ENCODE assay signal across 9 cellular contexts in the genomic region with DNA sequence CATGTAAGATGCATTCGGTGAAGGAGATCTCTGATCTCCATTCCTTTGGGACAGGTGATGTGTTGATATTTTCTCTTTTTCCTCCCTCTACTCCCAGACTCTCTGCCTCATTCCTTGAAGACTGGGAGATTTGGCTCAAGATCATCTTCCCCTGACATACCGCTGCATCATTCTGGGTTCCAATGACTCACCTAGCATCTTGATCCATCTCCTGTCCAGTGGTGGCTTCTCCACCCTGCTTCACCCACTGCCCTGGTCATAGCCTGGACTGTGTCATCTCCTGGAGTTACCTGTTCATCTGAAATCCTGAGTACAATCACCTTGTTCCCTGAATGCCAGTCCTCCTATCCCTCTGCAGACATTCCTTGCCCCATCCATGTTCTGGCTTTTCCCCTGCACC. TPM values are rescaled to one million over a fixed set of nuclear protein-coding genes. Genes with fewer than 3 reads are reported as not detected.
DNase-seq lines count a peak whose midpoint lies in the region; ATAC-seq and TF ChIP-seq lines count a peak whose summit lies in the region.
"Had no signal": no experiment of that assay in that cellular context is flagged by ENCODE, and none has a peak within 500 bp of the region (broad histone marks: within the 10 kb centered on the region; RNA-seq: fewer than 3 reads in every experiment).

No MANE protein-coding gene starts in this region.

- H3K4me3 ChIP-seq in IMR-90 (ENCODE audit: insufficient read depth, low read depth, low read length), result no peak overlapping the region
- H3K4me3 ChIP-seq in lung, result no peak overlapping the region
- no peak overlapping the region for H3K4me3 ChIP-seq in testis

- H2BK5ac ChIP-seq in IMR-90 (ENCODE audit: low read depth, low read length, poor library complexity, severe bottlenecking), result peak overlapping the region; percentile 72

- H3K9ac ChIP-seq in IMR-90 (ENCODE audit: low read depth, low read length), result no peak overlapping the region

- H4K91ac ChIP-seq in IMR-90 (ENCODE audit: insufficient read depth, low read depth, low read length), result peak overlapping the region; percentile 73

- no peak for TF ChIP-seq RAD21 in IMR-90 (IDR thresholded peaks at IDR 0.05; ENCODE audit: low read length)

- peaks cover 30% of the 10 kb centered on the region for H3K9me1 ChIP-seq in IMR-90 (ENCODE audit: insufficient read depth, low read length)

- BruUV-seq in IMR-90 (replicated peaks; lab: Mats Ljungman, UMichigan) (no TSS peak), MCF 10A (replicated peaks; lab: Mats Ljungman, UMichigan) (no TSS peak)

- in situ Hi-C loops in IMR-90 (cut with MboI; ENCODE audit: low sequenced_read_pairs), result no loop called here

- no peak overlapping the region for H2AFZ ChIP-seq in IMR-90 (replicated peaks; ENCODE audit: low read length, poor library complexity)

- no peaks in the 10 kb centered on the region for H3K9me3 ChIP-seq in IMR-90 (ENCODE audit: control insufficient read depth, insufficient read depth, low read length)
- H3K9me3 ChIP-seq in lung (ENCODE audit: control insufficient read depth in 2 of 2, insufficient read depth in 1 of 2, low read length in 1 of 2), result no peaks in the 10 kb centered on the region
- no peaks in the 10 kb centered on the region for H3K9me3 ChIP-seq in testis

- H4K5ac ChIP-seq in IMR-90 (ENCODE audit: low read depth, low read length), result peak overlapping the region; percentile 31

- H3K36me3 ChIP-seq in IMR-90 (ENCODE audit: control insufficient read depth, insufficient read depth, low read length) (no peaks in the 10 kb centered on the region), lung (ENCODE audit: control insufficient read depth in 2 of 2, insufficient read depth in 2 of 2, low read length in 2 of 2) (peaks cover 0 to 6% of the 10 kb centered on the region in 2 donors), testis (ENCODE audit: low read depth, missing control alignments) (no peaks in the 10 kb centered on the region)

- H3K9me3 Mint-ChIP-seq in MCF 10A (ENCODE audit: unreplicated experiment), result no peaks in the 10 kb centered on the region
- H3K9me3 Mint-ChIP-seq: stimulated activated naive CD8-positive, alpha-beta T cell treated with anti-CD3 and anti-CD28 coated beads, Interleukin-15, amount 100 ng/mL, for 72 hours had no signal

- H3K4ac ChIP-seq in IMR-90 (ENCODE audit: low read depth, low read length), result peak overlapping the region; percentile 78

- H3K27me3 ChIP-seq in IMR-90 (ENCODE audit: control insufficient read depth, insufficient read depth, low read length), result no peaks in the 10 kb centered on the region
- no peaks in the 10 kb centered on the region for H3K27me3 ChIP-seq in lung (ENCODE audit: control insufficient read depth, insufficient read depth)
- no peaks in the 10 kb centered on the region for H3K27me3 ChIP-seq in testis

- peak overlapping the region; percentile 65 for H3K18ac ChIP-seq in IMR-90 (ENCODE audit: low read depth, low read length)

- H3K4me1 Mint-ChIP-seq in MCF 10A (ENCODE audit: insufficient read depth, unreplicated experiment), result peaks cover 69% of the 10 kb centered on the region

- no peaks in the 10 kb centered on the region for H3K36me3 Mint-ChIP-seq in MCF 10A (ENCODE audit: insufficient read depth, unreplicated experiment)

- no peak overlapping the region for H3K56ac ChIP-seq in IMR-90 (ENCODE audit: extremely low read depth, insufficient read depth, low read length)

- H2BK120ac ChIP-seq in IMR-90 (ENCODE audit: low read depth, low read length), result peak overlapping the region; percentile 83

- dilution Hi-C loops in IMR-90 (cut with HindIII; ENCODE audit: low sequenced_read_pairs, unreplicated experiment), result no loop called here

- H2BK20ac ChIP-seq in IMR-90 (ENCODE audit: low read depth, low read length), result peak overlapping the region; percentile 16

- H3K4me2 ChIP-seq in IMR-90 (ENCODE audit: low read depth, low read length), result no peak overlapping the region; the same call in 1 of the 2 replicates

- H2AK9ac ChIP-seq in IMR-90 (replicated peaks; ENCODE audit: low read depth, low read length, poor library complexity), result peak overlapping the region; percentile 48

- peak overlapping the region; percentile 27 to 61; a peak in 3 of 4 replicates for H4K8ac ChIP-seq in IMR-90 (ENCODE audit: low read depth in 2 of 2, low read length in 2 of 2)

- H3K14ac ChIP-seq in IMR-90 (replicated peaks; ENCODE audit: low read depth, low read length), result peak overlapping the region; percentile 57

- 22% methylated on average over 1 of the region's 2 CpGs; no CpG with 5 or more reads in 1 of the 2 experiments for WGBS in IMR-90 (ENCODE audit: extremely low coverage in 2 of 2, insufficient read length in 1 of 2), 2 experiments
- WGBS in lung, 2 donors, result 95 to 96% methylated on average over 2 of the region's 2 CpGs
- 75 to 89% methylated on average over 2 of the region's 2 CpGs for WGBS in testis, 2 donors

- POLR2A ChIA-PET in IMR-90 (lab: Charles Lee; ENCODE audit: unreplicated experiment) (no interaction called here), MCF 10A (lab: Yijun Ruan, JAX) (interaction anchor here (1.2 to 1.5 kb wide), 2 partner anchors 29 to 36 kb away, joined by 3 to 9 read pairs; no protein-coding TSS in a partner anchor)

- H3K27ac ChIP-seq in IMR-90 (ENCODE audit: insufficient read depth, low read length) (peak overlapping the region; percentile 5; the same call in 1 of the 2 replicates), lung (ENCODE audit: low read depth in 1 of 2, low read length in 1 of 2) (peak overlapping the region; percentile 48 to 58), testis (peak overlapping the region; percentile 64 to 76)

- no peaks in the 10 kb centered on the region for H4K20me1 ChIP-seq in IMR-90 (ENCODE audit: insufficient read depth, low read length)

- peak overlapping the region; percentile 51; the same call in 2 of the 3 replicates for H2BK15ac ChIP-seq in IMR-90 (ENCODE audit: low read depth, low read length)

- no peak overlapping the region for H3K4me3 Mint-ChIP-seq in MCF 10A (ENCODE audit: unreplicated experiment)
- H3K4me3 Mint-ChIP-seq: stimulated activated naive CD8-positive, alpha-beta T cell treated with anti-CD3 and anti-CD28 coated beads, Interleukin-15, amount 100 ng/mL, for 72 hours had no signal

- peaks cover 37 to 76% of the 10 kb centered on the region in 2 experiments for H3K79me1 ChIP-seq in IMR-90 (ENCODE audit: low read depth in 1 of 2, low read length in 2 of 2)

- DNase-seq in IMR-90 (peak; percentile 78), MCF 10A (ENCODE audit: unreplicated experiment) (no peak), lung (ENCODE audit: low spot score) (no peak), testis (no peak)
- DNase-seq: SHP77 treated with DMSO at 0.1 percent for 48 hours; stimulated activated naive CD8-positive, alpha-beta T cell treated with anti-CD3 and anti-CD28 coated beads, Interleukin-15, amount 100 ng/mL, for 72 hours had no signal

- H3K27me3 Mint-ChIP-seq in MCF 10A (ENCODE audit: insufficient read depth, unreplicated experiment), result no peaks in the 10 kb centered on the region
- H3K27me3 Mint-ChIP-seq: stimulated activated naive CD8-positive, alpha-beta T cell treated with anti-CD3 and anti-CD28 coated beads, Interleukin-15, amount 100 ng/mL, for 72 hours had no signal

- ATAC-seq in IMR-90 (ENCODE audit: low read depth) (no peak), lung (ENCODE audit: insufficient read depth, low FRiP score) (no peak), GM18868 (IDR thresholded peaks at IDR 0.05; ENCODE audit: unreplicated experiment) (no peak), GM18907 (IDR thresholded peaks at IDR 0.05; ENCODE audit: unreplicated experiment) (no peak), HG02759 (IDR thresholded peaks at IDR 0.05; ENCODE audit: unreplicated experiment) (no peak)
- ATAC-seq: stimulated activated naive CD8-positive, alpha-beta T cell treated with anti-CD3 and anti-CD28 coated beads, Interleukin-15, amount 100 ng/mL, for 72 hours had no signal

- peak overlapping the region; percentile 57; the same call in 1 of the 2 replicates for H3K23ac ChIP-seq in IMR-90 (ENCODE audit: low read depth, low read length)

- intact Hi-C loops in IMR-90 (cut with micrococcal nuclease), result loop anchor here (5.0 kb wide), 1 partner anchor 64 kb away; no protein-coding TSS in a partner anchor
- intact Hi-C loops in MCF 10A (cut with micrococcal nuclease), result no loop called here
- intact Hi-C loops in testis (cut with DNase I; ENCODE audit: low total_unique reads), result no loop called here

- TF ChIP-seq POLR2A in IMR-90 (IDR thresholded peaks at IDR 0.05; ENCODE audit: low read depth, low read length) (no peak), testis (IDR thresholded peaks at IDR 0.05) (no peak)

- peaks cover 47% of the 10 kb centered on the region for H3K4me1 ChIP-seq in IMR-90 (ENCODE audit: control insufficient read depth, insufficient read depth, low read length)
- peaks cover 29 to 55% of the 10 kb centered on the region in 2 donors for H3K4me1 ChIP-seq in lung (ENCODE audit: control insufficient read depth in 2 of 2, insufficient read depth in 2 of 2, low read length in 2 of 2)
- peaks cover 46% of the 10 kb centered on the region for H3K4me1 ChIP-seq in testis

- CTCF ChIA-PET in IMR-90 (lab: Yijun Ruan, JAX) (no interaction called here), MCF 10A (lab: Yijun Ruan, JAX) (no interaction called here)

- peak overlapping the region; percentile 68 for H2AK5ac ChIP-seq in IMR-90 (ENCODE audit: low read depth, low read length)

- TF ChIP-seq CTCF in IMR-90 (conservative IDR thresholded peaks at IDR 0.05; ENCODE audit: low read depth, low read length), result no peak
- TF ChIP-seq CTCF in MCF 10A (IDR thresholded peaks at IDR 0.05; ENCODE audit: unreplicated experiment), result no peak
- no peak for TF ChIP-seq CTCF in lung (IDR thresholded peaks at IDR 0.05; ENCODE audit: control extremely low read depth, extremely low read depth)
- no peak for TF ChIP-seq CTCF in testis (IDR thresholded peaks at IDR 0.05)

- peak overlapping the region; percentile 52 for H3K27ac Mint-ChIP-seq in MCF 10A (ENCODE audit: low read depth, unreplicated experiment)
- H3K27ac Mint-ChIP-seq: stimulated activated naive CD8-positive, alpha-beta T cell treated with anti-CD3 and anti-CD28 coated beads, Interleukin-15, amount 100 ng/mL, for 72 hours had no signal

TF ChIP-seq in IMR-90, 13 proteins besides CTCF, POLR2A, EP300 and RAD21:
- TF ChIP-seq MAZ (IDR thresholded peaks at IDR 0.05; ENCODE audit: borderline replicate concordance, low read depth, low read length) (no peak), CEBPB (IDR thresholded peaks at IDR 0.05; ENCODE audit: low read depth, low read length) (0 out of 2 replicates have a peak, but pooled peaks have one; percentile 2), NFE2L2 (IDR thresholded peaks at IDR 0.05; ENCODE audit: low read depth, low read length) (peak; percentile 81)
TF ChIP-seq in IMR-90: peak in this region for 2.

RNA-seq across cellular contexts. Expression of a gene that starts 57.4 kb away (rescaled TPM):
- total RNA-seq in IMR-90 (2012; rRNA removed), result 26.7 and 28.1 TPM in 2 replicates
- 21.7 and 25.6 TPM in 2 replicates for polyA plus RNA-seq in IMR-90 (2012; rRNA removed)
- 11.6 and 17.8 TPM in 2 replicates for polyA plus RNA-seq in IMR-90 (2012; cell fraction: cytosol; rRNA removed)
- 30.8 and 31.5 TPM in 2 replicates for polyA plus RNA-seq in IMR-90 (2012; cell fraction: nucleus; rRNA removed; ENCODE audit: low replicate concordance)
- 32.8 and 33.2 TPM in 2 replicates for total RNA-seq in MCF 10A (2022)
- 10 to 100 TPM; 45.3 to 65.4 TPM for total RNA-seq in lung
- polyA plus RNA-seq in lung, result 10 to 100 TPM; 18.2 to 19.6 TPM
- total RNA-seq in testis, result 10 to 100 TPM; 94.1 to 95.9 TPM
- polyA plus RNA-seq in testis (ENCODE audit: insufficient read depth, low read depth, low replicate concordance), result 32.0 TPM

Comparison
In these comparisons a context has a peak if more than half of its experiments do, and no peak if none do; other contexts are left out.
1. H3K27ac ChIP-seq: peak in every context shown above with its lines; median percentile 70 in testis; 53 in lung; 5 in IMR-90.